In genomic region chr19:30621326-30621920, GRCh38 we compare ENCODE assay signal across 21 cellular contexts.
"Had no signal": no experiment of that assay in that cellular context is flagged by ENCODE, and none has a peak within 500 bp of the region (broad histone marks: within the 10 kb centered on the region; RNA-seq: fewer than 3 reads in every experiment).

No MANE protein-coding gene starts in this region.

- H3K27me3 ChIP-seq: colonic mucosa, right atrium auricular region, tibial nerve, upper lobe of left lung had no signal

- H3K36me3 Mint-ChIP-seq: memory B cell; natural killer cell; stimulated activated effector memory CD8-positive, alpha-beta T cell treated with anti-CD3 and anti-CD28 coated beads, Interleukin-12 subunit alpha, Interleukin-12 subunit beta, amount 100 ng/mL, for 72 hours had no signal

- H3K27me3 Mint-ChIP-seq: memory B cell had no signal

- H3K4me1 Mint-ChIP-seq: memory B cell; natural killer cell; stimulated activated effector memory CD8-positive, alpha-beta T cell treated with anti-CD3 and anti-CD28 coated beads, Interleukin-12 subunit alpha, Interleukin-12 subunit beta, amount 100 ng/mL, for 72 hours had no signal

- H3K27ac ChIP-seq: colonic mucosa, prostate gland, right atrium auricular region, thoracic aorta, tibial nerve, upper lobe of left lung had no signal

- H3K4me3 Mint-ChIP-seq: effector memory CD8-positive, alpha-beta T cell; memory B cell; natural killer cell; neural crest cell; stimulated activated effector memory CD8-positive, alpha-beta T cell treated with anti-CD3 and anti-CD28 coated beads, Interleukin-12 subunit alpha, Interleukin-12 subunit beta, amount 100 ng/mL, for 72 hours had no signal

- H3K9me3 ChIP-seq: colonic mucosa, prostate gland, thoracic aorta had no signal

- H3K4me3 ChIP-seq: colonic mucosa, lung, prostate gland, right atrium auricular region, smooth muscle cell, thoracic aorta, tibial nerve, upper lobe of left lung had no signal

- H3K36me3 ChIP-seq: colonic mucosa, prostate gland, right atrium auricular region, thoracic aorta, tibial nerve, upper lobe of left lung had no signal

- H3K27ac Mint-ChIP-seq: memory B cell; natural killer cell; stimulated activated effector memory CD8-positive, alpha-beta T cell treated with anti-CD3 and anti-CD28 coated beads, Interleukin-12 subunit alpha, Interleukin-12 subunit beta, amount 100 ng/mL, for 72 hours had no signal

- H3K4me1 ChIP-seq: colonic mucosa, prostate gland, right atrium auricular region, upper lobe of left lung had no signal

- DNase-seq: colonic mucosa; effector memory CD8-positive, alpha-beta T cell; erythroblast; head of caudate nucleus; natural killer cell; nucleus accumbens; stimulated activated CD4-positive, alpha-beta T cell treated with anti-CD3 and anti-CD28 coated beads, Interleukin-2, amount 100 ng/mL, for 24 hours; stimulated activated CD4-positive, alpha-beta T cell treated with anti-CD3 and anti-CD28 coated beads, Interleukin-4, amount 100 ng/mL, for 24 hours; stimulated activated naive CD4-positive, alpha-beta T cell treated with Interleukin-2 at 50 U/mL for 16 hours had no signal

- ATAC-seq: effector memory CD8-positive, alpha-beta T cell; left lobe of liver; natural killer cell; sciatic nerve; stimulated activated effector memory CD8-positive, alpha-beta T cell treated with anti-CD3 and anti-CD28 coated beads, Interleukin-12 subunit alpha, Interleukin-12 subunit beta, amount 100 ng/mL, for 72 hours had no signal
